Comparison of ENCODE assay signal across 8 cellular contexts in the genomic region with DNA sequence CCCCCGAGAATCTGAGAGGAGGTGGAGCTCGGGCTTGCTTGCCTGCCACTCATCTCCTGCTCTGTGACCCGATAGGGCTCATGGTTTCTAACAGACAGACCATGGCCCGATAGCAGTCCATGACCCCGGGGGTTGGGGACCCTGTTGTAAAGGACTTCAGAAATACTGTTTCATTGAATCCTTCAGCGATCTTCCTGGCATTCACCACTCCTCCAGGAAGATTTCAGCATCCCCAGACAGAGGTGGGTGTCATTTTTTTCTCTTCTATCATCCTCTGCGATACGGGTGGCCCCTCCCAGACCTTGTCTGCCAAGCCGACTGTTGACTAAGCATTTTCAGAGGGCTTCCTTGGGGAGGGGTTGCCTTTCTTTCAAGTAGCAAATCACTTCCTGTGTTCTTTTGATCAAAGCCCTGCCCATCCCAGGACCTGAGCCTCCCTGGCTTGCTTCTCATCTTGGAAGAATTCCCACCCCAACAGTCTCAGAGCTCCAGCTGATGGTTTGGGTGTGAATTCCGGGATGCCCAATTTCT. TPM values are rescaled to one million over a fixed set of nuclear protein-coding genes. Genes with fewer than 3 reads are reported as not detected.
DNase-seq lines count a peak whose midpoint lies in the region; ATAC-seq and TF ChIP-seq lines count a peak whose summit lies in the region.

No MANE protein-coding gene starts in this region.

- peak overlapping the region; percentile 71 for H3K4me3 ChIP-seq in GM12875 (ENCODE audit: low read depth, low read length)
- H3K4me3 ChIP-seq in cardiac fibroblast (replicated peaks in 1 of 2; ENCODE audit: low read depth in 2 of 2, low read length in 2 of 2): no peak overlapping the region
- no peak overlapping the region for H3K4me3 ChIP-seq in skeletal muscle satellite cell (ENCODE audit: low read length)
- no peak overlapping the region for H3K4me3 ChIP-seq in SJCRH30

- TF ChIP-seq CTCF in GM12875 (IDR thresholded peaks at IDR 0.05; ENCODE audit: borderline replicate concordance, insufficient read depth, low read depth, low read length) (no peak), cardiac fibroblast (IDR thresholded peaks at IDR 0.05; ENCODE audit: low read depth, low read length) (no peak)

- H3K27me3 ChIP-seq in skeletal muscle satellite cell (ENCODE audit: control insufficient read depth, insufficient read depth, low read length) (peaks cover 9% of the 10 kb centered on the region), SJCRH30 (no peaks in the 10 kb centered on the region)

- peak overlapping the region; percentile 42 for H3K4me2 ChIP-seq in skeletal muscle satellite cell (ENCODE audit: low read length)

- no peak overlapping the region for H3K27ac ChIP-seq in SJCRH30

- H3K4me1 ChIP-seq in skeletal muscle satellite cell (ENCODE audit: control insufficient read depth, insufficient read depth, low read length) (peaks cover 14% of the 10 kb centered on the region), SJCRH30 (no peaks in the 10 kb centered on the region)

- H3K9ac ChIP-seq in skeletal muscle satellite cell (ENCODE audit: low read depth, low read length): no peak overlapping the region

- H3K9me3 ChIP-seq in skeletal muscle satellite cell (replicated peaks; ENCODE audit: low read length) (no peaks in the 10 kb centered on the region), SJCRH30 (replicated peaks) (no peaks in the 10 kb centered on the region)

- no peaks in the 10 kb centered on the region for H3K36me3 ChIP-seq in skeletal muscle satellite cell (ENCODE audit: insufficient read depth, low read length)
- H3K36me3 ChIP-seq in SJCRH30: no peaks in the 10 kb centered on the region

- ATAC-seq in GM18907 (IDR thresholded peaks at IDR 0.05; ENCODE audit: unreplicated experiment): no peak
- no peak for ATAC-seq in HG02623 (IDR thresholded peaks at IDR 0.05; ENCODE audit: unreplicated experiment)

- DNase-seq in T-helper 22 cell (ENCODE audit: low read depth) (peak; percentile 45), cardiac fibroblast (ENCODE audit: low read depth in 2 of 2) (peak; percentile 50 to 59), NCI-H1092 treated with DMSO at 0.1 percent for 48 hours (lab: John Stamatoyannopoulos, UW) (no peak), SJCRH30 (no peak)

RNA-seq across cellular contexts. Expression of a gene that starts 1.7 kb away (rescaled TPM):
- under 0.01 and 0.22 TPM in 2 replicates for total RNA-seq in skeletal muscle satellite cell (2012; rRNA removed)
- 0.04 TPM in 1 of 2 replicates, not detected in the other for total RNA-seq in SJCRH30 (2014; rRNA removed; shearing (Covaris generic))

RNA-seq across cellular contexts. Expression of a gene that starts 35.0 kb away (rescaled TPM):
- total RNA-seq in skeletal muscle satellite cell (2012; rRNA removed): 1.3 and 3.1 TPM in 2 replicates
- not detected in 2 replicates for total RNA-seq in SJCRH30 (2014; rRNA removed; shearing (Covaris generic))

RNA-seq across cellular contexts. Expression of a gene that starts 54.9 kb away (rescaled TPM):
- not detected in 2 replicates for total RNA-seq in skeletal muscle satellite cell (2012; rRNA removed)
- total RNA-seq in SJCRH30 (2014; rRNA removed; shearing (Covaris generic)): not detected in 2 replicates

Comparison
In these comparisons a context has a peak if more than half of its experiments do, and no peak if none do; other contexts are left out.
1. DNase-seq: peak in T-helper 22 cell (single experiment) and cardiac fibroblast (2 of 2); none in NCI-H1092 treated with DMSO at 0.1 percent for 48 hours (single experiment) and SJCRH30 (0 of 2).